In the genomic region with DNA sequence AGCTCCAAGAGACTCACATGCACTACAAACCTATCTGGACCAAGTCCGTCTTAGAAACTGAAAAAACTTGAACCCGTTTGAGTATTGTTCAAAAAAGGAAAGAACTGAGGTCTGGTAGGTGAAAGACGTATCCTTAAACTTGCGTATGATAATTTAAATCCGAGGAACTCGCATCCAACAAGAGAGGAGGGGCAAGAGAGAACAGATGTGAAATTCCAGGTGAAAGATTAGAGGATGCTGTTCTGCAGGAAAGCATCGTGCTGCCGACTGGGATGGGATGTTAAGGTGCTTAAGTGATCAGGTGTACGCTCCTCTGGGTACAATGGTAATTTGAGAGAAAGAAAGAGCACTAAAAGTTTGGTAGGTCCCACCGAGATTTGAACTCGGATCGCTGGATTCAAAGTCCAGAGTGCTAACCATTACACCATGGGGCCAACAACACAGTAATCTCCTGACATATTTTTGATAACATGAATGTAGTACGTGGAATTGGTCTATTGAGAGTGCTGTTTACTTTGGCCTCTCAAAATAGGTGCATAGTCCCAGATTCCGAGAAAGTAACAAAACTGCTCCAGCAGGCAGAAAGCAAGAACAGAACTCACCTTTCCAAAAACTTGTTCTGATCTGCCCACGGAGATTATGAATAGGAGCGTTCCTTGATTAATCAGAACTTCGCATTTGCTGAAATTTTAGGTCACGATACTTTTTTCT, we compare ENCODE assay signal across 8 cellular contexts. TPM values are rescaled to one million over a fixed set of nuclear protein-coding genes. Genes with fewer than 3 reads are reported as not detected.
DNase-seq lines count a peak whose midpoint lies in the region; TF ChIP-seq lines count a peak whose summit lies in the region.

No MANE protein-coding gene starts in this region.

- DNase-seq in SIG-M5 treated with dmso at 0.1 percent for 504 hours (lab: John Stamatoyannopoulos, UW; ENCODE audit: unreplicated experiment) = peak; percentile 72
- no peak for DNase-seq in SIG-M5 (lab: John Stamatoyannopoulos, UW)
- peak; percentile 4 for DNase-seq in NCI-H1417 treated with DMSO at 0.1 percent for 48 hours (lab: John Stamatoyannopoulos, UW)
- peak; percentile 85 for DNase-seq in mammary epithelial cell
- peak; percentile 63 for DNase-seq in islet precursor cell
- peak in 2 of 3 donors; percentile 45 to 86 for DNase-seq in stimulated activated CD4-positive, alpha-beta T cell treated with anti-CD3 and anti-CD28 coated beads, Interleukin-12 subunit alpha, Interleukin-12 subunit beta, amount 100 ng/mL, for 48 hours (ENCODE audit: low read depth in 2 of 3, low spot score in 1 of 3)
- DNase-seq in hepatic stellate cell (ENCODE audit: low spot score) = no peak

- intact Hi-C loops in mammary epithelial cell (cut with micrococcal nuclease) = loop anchor here (1.0 to 5.0 kb wide), 9 partner anchors 16 to 821 kb away; a partner anchor contains a TSS

- peak overlapping the region; percentile 76 for H2AFZ ChIP-seq in mammary epithelial cell (ENCODE audit: low read depth, low read length)

- H3K27me3 Mint-ChIP-seq in T-helper 1 cell treated with Interleukin-12 subunit alpha and Interleukin-12 subunit beta and Interleukin-4 antibody, amounts not matched to agents 30 μg/mL and 1 μg/mL, for 36 hours (ENCODE audit: low read depth) = no peaks in the 10 kb centered on the region

- H3K27me3 ChIP-seq in mammary epithelial cell (ENCODE audit: insufficient read depth, low read length) = no peaks in the 10 kb centered on the region

- peaks cover 46% of the 10 kb centered on the region for H3K4me1 Mint-ChIP-seq in T-helper 1 cell treated with Interleukin-12 subunit alpha and Interleukin-12 subunit beta and Interleukin-4 antibody, amounts not matched to agents 30 μg/mL and 1 μg/mL, for 36 hours (ENCODE audit: low read depth)

- in situ Hi-C loops in mammary epithelial cell (cut with MboI; ENCODE audit: low sequenced_read_pairs in 2 of 2) = loop anchor here in 1 of 2 donors (10.0 kb wide), 1 partner anchor 107 kb away; a partner anchor contains a TSS

- H3K27ac ChIP-seq in mammary epithelial cell (ENCODE audit: insufficient read depth, low read depth, low read length) = peak overlapping the region; percentile 58

- H3K9ac ChIP-seq in mammary epithelial cell (ENCODE audit: insufficient read depth, low read length) = peak overlapping the region; percentile 65

- dilution Hi-C loops in mammary epithelial cell (cut with HindIII; ENCODE audit: low sequenced_read_pairs) = no loop called here

- peak overlapping the region; percentile 95 for H3K4me2 ChIP-seq in mammary epithelial cell (ENCODE audit: insufficient read depth, low read depth, low read length)

- H3K27ac Mint-ChIP-seq in T-helper 1 cell treated with Interleukin-12 subunit alpha and Interleukin-12 subunit beta and Interleukin-4 antibody, amounts not matched to agents 30 μg/mL and 1 μg/mL, for 36 hours = peak overlapping the region; percentile 84

- 3% methylated on average over 18 of the region's 18 CpGs for WGBS in mammary epithelial cell (ENCODE audit: low coverage, missing lambda C conversion rate)

- H3K79me2 ChIP-seq in mammary epithelial cell (ENCODE audit: insufficient read depth, low read length) = no peaks in the 10 kb centered on the region

- peaks cover 5% of the 10 kb centered on the region for H3K36me3 Mint-ChIP-seq in T-helper 1 cell treated with Interleukin-12 subunit alpha and Interleukin-12 subunit beta and Interleukin-4 antibody, amounts not matched to agents 30 μg/mL and 1 μg/mL, for 36 hours (ENCODE audit: low read depth)

- H3K4me3 Mint-ChIP-seq in T-helper 1 cell treated with Interleukin-12 subunit alpha and Interleukin-12 subunit beta and Interleukin-4 antibody, amounts not matched to agents 30 μg/mL and 1 μg/mL, for 36 hours = peak overlapping the region; percentile 89

- H3K4me1 ChIP-seq in mammary epithelial cell (ENCODE audit: insufficient read depth, low read length) = peaks cover 32% of the 10 kb centered on the region

- H4K20me1 ChIP-seq in mammary epithelial cell (ENCODE audit: insufficient read depth, low read length) = no peaks in the 10 kb centered on the region

- H3K9me3 Mint-ChIP-seq in T-helper 1 cell treated with Interleukin-12 subunit alpha and Interleukin-12 subunit beta and Interleukin-4 antibody, amounts not matched to agents 30 μg/mL and 1 μg/mL, for 36 hours = no peaks in the 10 kb centered on the region

- no peaks in the 10 kb centered on the region for H3K36me3 ChIP-seq in mammary epithelial cell (ENCODE audit: insufficient read depth, low read length)

- no TSS peak for BruUV-seq in mammary epithelial cell (replicated peaks; lab: Mats Ljungman, UMichigan)

- TF ChIP-seq CTCF in mammary epithelial cell (conservative IDR thresholded peaks at IDR 0.05 in 1 of 2, IDR thresholded peaks at IDR 0.05 in 1 of 2; ENCODE audit: extremely low read depth in 1 of 2, insufficient read depth in 1 of 2, low read depth in 1 of 2, low read length in 2 of 2) = no peak

- no peaks in the 10 kb centered on the region for H3K9me3 ChIP-seq in mammary epithelial cell (replicated peaks; ENCODE audit: insufficient read depth, low read length)

- peak overlapping the region; percentile 39 to 66 (median 56) for H3K4me3 ChIP-seq in mammary epithelial cell (replicated peaks in 1 of 3; ENCODE audit: insufficient read depth in 1 of 3, low read depth in 2 of 3, low read length in 3 of 3)

- CTCF ChIA-PET in mammary epithelial cell (lab: Charles Lee; ENCODE audit: low non-redundant PET) = no interaction called here

RNA-seq across cellular contexts. Expression of gene BTN3A2, which starts 53.5 kb away (rescaled TPM):
- total RNA-seq in mammary epithelial cell = 1 to 10 TPM; 3.8 to 4.5 TPM
- 12.1 TPM for polyA plus RNA-seq in mammary epithelial cell
- polyA minus RNA-seq in mammary epithelial cell = 3.3 TPM

Comparison
In these comparisons a context has a peak if more than half of its experiments do, and no peak if none do; other contexts are left out.
1. DNase-seq: peak in SIG-M5 treated with dmso at 0.1 percent for 504 hours (single experiment), NCI-H1417 treated with DMSO at 0.1 percent for 48 hours (single experiment), mammary epithelial cell (single experiment), islet precursor cell (single experiment) and stimulated activated CD4-positive, alpha-beta T cell treated with anti-CD3 and anti-CD28 coated beads, Interleukin-12 subunit alpha, Interleukin-12 subunit beta, amount 100 ng/mL, for 48 hours (2 of 3); none in SIG-M5 (single experiment) and hepatic stellate cell (single experiment).